In genomic region chr15:66997212-66997611, GRCh38 we compare ENCODE assay signal across 16 cellular contexts.
DNase-seq lines count a peak whose midpoint lies in the region; ATAC-seq and TF ChIP-seq lines count a peak whose summit lies in the region.
"Had no signal": no experiment of that assay in that cellular context is flagged by ENCODE, and none has a peak within 500 bp of the region (broad histone marks: within the 10 kb centered on the region; RNA-seq: fewer than 3 reads in every experiment).

No MANE protein-coding gene starts in this region.

- H3K27me3 Mint-ChIP-seq in activated naive CD8-positive, alpha-beta T cell treated with anti-CD3 and anti-CD28 coated beads for 36 hours: peaks cover 4% of the 10 kb centered on the region
- peaks cover 6 to 8% of the 10 kb centered on the region in 2 donors for H3K27me3 Mint-ChIP-seq in natural killer cell treated with Interleukin-12 subunit alpha and Interleukin-12 subunit beta and Interleukin-15 and Interleukin-18, amount 100 ng/mL, for 72 hours
- H3K27me3 Mint-ChIP-seq: activated T-helper 17 cell treated with anti-CD3 and anti-CD28 coated beads, Interleukin-2, amount 50 U/mL, for 72 hours had no signal

- no peak overlapping the region for H3K27ac ChIP-seq in HCT116 (ENCODE audit: low read depth, low read length)
- H3K27ac ChIP-seq: ascending aorta, right atrium auricular region had no signal

- TF ChIP-seq CTCF in HCT116 (IDR thresholded peaks at IDR 0.05 in 2 of 3, conservative IDR thresholded peaks at IDR 0.05 in 1 of 3; ENCODE audit: borderline replicate concordance in 1 of 3, insufficient read depth in 1 of 3, low read depth in 2 of 3, low read length in 2 of 3) (no peak), fibroblast of pulmonary artery (IDR thresholded peaks at IDR 0.05; ENCODE audit: low read length, missing control alignments) (no peak)

- H3K36me3 Mint-ChIP-seq in activated naive CD8-positive, alpha-beta T cell treated with anti-CD3 and anti-CD28 coated beads for 36 hours: no peaks in the 10 kb centered on the region
- no peaks in the 10 kb centered on the region for H3K36me3 Mint-ChIP-seq in natural killer cell treated with Interleukin-12 subunit alpha and Interleukin-12 subunit beta and Interleukin-15 and Interleukin-18, amount 100 ng/mL, for 72 hours
- H3K36me3 Mint-ChIP-seq: natural killer cell had no signal

- BruUV-seq in HCT116 (replicated peaks; lab: Mats Ljungman, UMichigan): no TSS peak

- H3K4me3 ChIP-seq in HCT116 (replicated peaks in 1 of 2; ENCODE audit: low read depth in 1 of 2, low read length in 2 of 2) (no peak overlapping the region), fibroblast of pulmonary artery (replicated peaks; ENCODE audit: low read depth, low read length) (no peak overlapping the region)
- H3K4me3 ChIP-seq: ascending aorta, right atrium auricular region had no signal

- ATAC-seq in HCT116 (peak; percentile 89), SK-N-SH treated with all-trans-retinoic acid at 6 μM for 48 hours (peak; percentile 96), HG03097 (IDR thresholded peaks at IDR 0.05; ENCODE audit: low FRiP score, unreplicated experiment) (no peak)
- ATAC-seq in natural killer cell treated with Interleukin-12 subunit alpha and Interleukin-12 subunit beta and Interleukin-15 and Interleukin-18, amount 100 ng/mL, for 72 hours: no peak
- ATAC-seq: activated T-helper 17 cell treated with anti-CD3 and anti-CD28 coated beads, Interleukin-2, amount 50 U/mL, for 72 hours; effector memory CD8-positive, alpha-beta T cell; left ventricle myocardium superior; natural killer cell had no signal

- no peaks in the 10 kb centered on the region for H3K9me2 ChIP-seq in HCT116 (ENCODE audit: insufficient read depth)

- H3K27ac Mint-ChIP-seq in activated naive CD8-positive, alpha-beta T cell treated with anti-CD3 and anti-CD28 coated beads for 36 hours: no peak overlapping the region
- H3K27ac Mint-ChIP-seq in natural killer cell treated with Interleukin-12 subunit alpha and Interleukin-12 subunit beta and Interleukin-15 and Interleukin-18, amount 100 ng/mL, for 72 hours: no peak overlapping the region
- H3K27ac Mint-ChIP-seq: activated CD4-positive, alpha-beta T cell treated with anti-CD3 and anti-CD28 coated beads, Interleukin-2, amount 10 ng/mL, durations not matched to agents 7 days and 5 days; activated T-helper 17 cell treated with anti-CD3 and anti-CD28 coated beads, Interleukin-2, amount 50 U/mL, for 72 hours; effector memory CD8-positive, alpha-beta T cell; natural killer cell had no signal

- H3K4me1 ChIP-seq in HCT116 (ENCODE audit: control insufficient read depth in 1 of 2, insufficient read depth in 2 of 2, low read length in 2 of 2): peaks cover 14 to 27% of the 10 kb centered on the region in 2 experiments
- H3K4me1 ChIP-seq: ascending aorta, right atrium auricular region had no signal

- RAD21 ChIA-PET in HCT116 (lab: Charles Lee; ENCODE audit: low non-redundant PET in 1 of 2, low total read pairs in 2 of 2, uncharacterized antibody in 2 of 2, unreplicated experiment in 2 of 2): no interaction called here

- no peaks in the 10 kb centered on the region for H3K4me1 Mint-ChIP-seq in activated naive CD8-positive, alpha-beta T cell treated with anti-CD3 and anti-CD28 coated beads for 36 hours
- H3K4me1 Mint-ChIP-seq in natural killer cell treated with Interleukin-12 subunit alpha and Interleukin-12 subunit beta and Interleukin-15 and Interleukin-18, amount 100 ng/mL, for 72 hours (ENCODE audit: low read depth in 2 of 2): no peaks in the 10 kb centered on the region
- H3K4me1 Mint-ChIP-seq: activated CD4-positive, alpha-beta T cell treated with anti-CD3 and anti-CD28 coated beads, Interleukin-2, amount 10 ng/mL, durations not matched to agents 7 days and 5 days; activated T-helper 17 cell treated with anti-CD3 and anti-CD28 coated beads, Interleukin-2, amount 50 U/mL, for 72 hours; natural killer cell had no signal

- no peak for TF ChIP-seq POLR2A in HCT116 (IDR thresholded peaks at IDR 0.05; ENCODE audit: borderline replicate concordance, extremely low read depth, insufficient read depth, insufficient read length)

- H3K27me3 ChIP-seq in HCT116 (ENCODE audit: insufficient read depth, low read length): no peaks in the 10 kb centered on the region
- H3K27me3 ChIP-seq: ascending aorta, right atrium auricular region had no signal

- H2AFZ ChIP-seq in HCT116 (ENCODE audit: low read depth, low read length, poor library complexity, severe bottlenecking): peak overlapping the region; percentile 74

- no peaks in the 10 kb centered on the region for H3K36me3 ChIP-seq in HCT116 (ENCODE audit: control insufficient read depth in 1 of 2, insufficient read depth in 2 of 2, low read length in 2 of 2)
- H3K36me3 ChIP-seq: ascending aorta, right atrium auricular region had no signal

- no peak for DNase-seq in HCT116 (ENCODE audit: low read depth, low spot score)
- peak; percentile 60 for DNase-seq in fibroblast of pulmonary artery (ENCODE audit: low read depth)
- no peak for DNase-seq in activated naive CD8-positive, alpha-beta T cell treated with anti-CD3 and anti-CD28 coated beads for 36 hours
- DNase-seq in natural killer cell treated with Interleukin-12 subunit alpha and Interleukin-12 subunit beta and Interleukin-15 and Interleukin-18, amount 100 ng/mL, for 72 hours (ENCODE audit: low spot score): no peak
- no peak for DNase-seq in superior temporal gyrus (ENCODE audit: extremely low spot score)
- DNase-seq: activated CD4-positive, alpha-beta T cell treated with anti-CD3 and anti-CD28 coated beads, Interleukin-2, amount 10 ng/mL, durations not matched to agents 7 days and 5 days; COR-L47; effector memory CD8-positive, alpha-beta T cell; left ventricle myocardium superior; natural killer cell; NCI-H187 treated with DMSO at 0.1 percent for 48 hours had no signal

- no peaks in the 10 kb centered on the region for H3K79me2 ChIP-seq in HCT116 (ENCODE audit: insufficient read depth, low read length)

- H3K4me3 Mint-ChIP-seq in activated naive CD8-positive, alpha-beta T cell treated with anti-CD3 and anti-CD28 coated beads for 36 hours: no peak overlapping the region
- no peak overlapping the region for H3K4me3 Mint-ChIP-seq in natural killer cell treated with Interleukin-12 subunit alpha and Interleukin-12 subunit beta and Interleukin-15 and Interleukin-18, amount 100 ng/mL, for 72 hours
- H3K4me3 Mint-ChIP-seq: activated CD4-positive, alpha-beta T cell treated with anti-CD3 and anti-CD28 coated beads, Interleukin-2, amount 10 ng/mL, durations not matched to agents 7 days and 5 days; activated T-helper 17 cell treated with anti-CD3 and anti-CD28 coated beads, Interleukin-2, amount 50 U/mL, for 72 hours; effector memory CD8-positive, alpha-beta T cell; natural killer cell had no signal

- intact Hi-C loops in HCT116 (cut with micrococcal nuclease): no loop called here

- CTCF ChIA-PET in HCT116 (lab: Charles Lee): no interaction called here

- H3K4me2 ChIP-seq in HCT116 (ENCODE audit: low read length): peak overlapping the region; percentile 44; the same call in 1 of the 2 replicates

- H3K9me3 ChIP-seq in HCT116 (ENCODE audit: control insufficient read depth in 1 of 2, insufficient read depth in 1 of 2, low read depth in 1 of 2, low read length in 2 of 2): no peaks in the 10 kb centered on the region
- H3K9me3 ChIP-seq: ascending aorta, right atrium auricular region had no signal

- peaks cover 6% of the 10 kb centered on the region for H3K9me3 Mint-ChIP-seq in activated naive CD8-positive, alpha-beta T cell treated with anti-CD3 and anti-CD28 coated beads for 36 hours
- peaks cover 3% of the 10 kb centered on the region for H3K9me3 Mint-ChIP-seq in natural killer cell treated with Interleukin-12 subunit alpha and Interleukin-12 subunit beta and Interleukin-15 and Interleukin-18, amount 100 ng/mL, for 72 hours
- H3K9me3 Mint-ChIP-seq: activated T-helper 17 cell treated with anti-CD3 and anti-CD28 coated beads, Interleukin-2, amount 50 U/mL, for 72 hours; effector memory CD8-positive, alpha-beta T cell; natural killer cell had no signal

- TF ChIP-seq RAD21 in HCT116 (IDR thresholded peaks at IDR 0.05; ENCODE audit: low read depth): no peak

- no peaks in the 10 kb centered on the region for H4K20me1 ChIP-seq in HCT116 (ENCODE audit: insufficient read depth)

- H3K9ac ChIP-seq in HCT116 (ENCODE audit: low read length): no peak overlapping the region

- POLR2A ChIA-PET in HCT116 (lab: Charles Lee): no interaction called here

TF ChIP-seq in HCT116, 20 proteins besides CTCF, POLR2A, EP300 and RAD21:
- TF ChIP-seq SP1 (IDR thresholded peaks at IDR 0.05; ENCODE audit: low read depth) (0 out of 2 replicates have a peak, but pooled peaks have one; percentile 34), ZNF274 (IDR thresholded peaks at IDR 0.05; ENCODE audit: low read depth, low read length) (no peak), YY1 (IDR thresholded peaks at IDR 0.05; ENCODE audit: extremely low read depth, insufficient replicate concordance, low read depth, low read length) (no peak), EGR1 (IDR thresholded peaks at IDR 0.05; ENCODE audit: low read depth) (no peak), ELF1 (IDR thresholded peaks at IDR 0.05; ENCODE audit: borderline replicate concordance, low read depth) (no peak), ZFX (IDR thresholded peaks at IDR 0.05) (no peak)

TF ChIP-seq in SK-N-SH treated with all-trans-retinoic acid at 6 μM for 48 hours, 23 proteins besides CTCF, POLR2A, EP300 and RAD21 (continues in another document):
- TF ChIP-seq ZNF565 (CRISPR knock-in tag; conservative IDR thresholded peaks at IDR 0.05; ENCODE audit: low read depth) (no peak), ZC3H10 (CRISPR knock-in tag; IDR thresholded peaks at IDR 0.05) (no peak), PPARA (CRISPR knock-in tag; IDR thresholded peaks at IDR 0.05; ENCODE audit: borderline replicate concordance) (no peak), PATZ1 (CRISPR knock-in tag; IDR thresholded peaks at IDR 0.05; ENCODE audit: borderline replicate concordance) (no peak), ZFP3 (CRISPR knock-in tag; IDR thresholded peaks at IDR 0.05) (no peak)

Comparison
In these comparisons a context has a peak if more than half of its experiments do, and no peak if none do; other contexts are left out.
1. ATAC-seq: peak in HCT116 (single experiment) and SK-N-SH treated with all-trans-retinoic acid at 6 μM for 48 hours (single experiment); none in HG03097 (single experiment) and natural killer cell treated with Interleukin-12 subunit alpha and Interleukin-12 subunit beta and Interleukin-15 and Interleukin-18, amount 100 ng/mL, for 72 hours (0 of 2).